8 cellular contexts compared by ENCODE assay signal in the genomic region with DNA sequence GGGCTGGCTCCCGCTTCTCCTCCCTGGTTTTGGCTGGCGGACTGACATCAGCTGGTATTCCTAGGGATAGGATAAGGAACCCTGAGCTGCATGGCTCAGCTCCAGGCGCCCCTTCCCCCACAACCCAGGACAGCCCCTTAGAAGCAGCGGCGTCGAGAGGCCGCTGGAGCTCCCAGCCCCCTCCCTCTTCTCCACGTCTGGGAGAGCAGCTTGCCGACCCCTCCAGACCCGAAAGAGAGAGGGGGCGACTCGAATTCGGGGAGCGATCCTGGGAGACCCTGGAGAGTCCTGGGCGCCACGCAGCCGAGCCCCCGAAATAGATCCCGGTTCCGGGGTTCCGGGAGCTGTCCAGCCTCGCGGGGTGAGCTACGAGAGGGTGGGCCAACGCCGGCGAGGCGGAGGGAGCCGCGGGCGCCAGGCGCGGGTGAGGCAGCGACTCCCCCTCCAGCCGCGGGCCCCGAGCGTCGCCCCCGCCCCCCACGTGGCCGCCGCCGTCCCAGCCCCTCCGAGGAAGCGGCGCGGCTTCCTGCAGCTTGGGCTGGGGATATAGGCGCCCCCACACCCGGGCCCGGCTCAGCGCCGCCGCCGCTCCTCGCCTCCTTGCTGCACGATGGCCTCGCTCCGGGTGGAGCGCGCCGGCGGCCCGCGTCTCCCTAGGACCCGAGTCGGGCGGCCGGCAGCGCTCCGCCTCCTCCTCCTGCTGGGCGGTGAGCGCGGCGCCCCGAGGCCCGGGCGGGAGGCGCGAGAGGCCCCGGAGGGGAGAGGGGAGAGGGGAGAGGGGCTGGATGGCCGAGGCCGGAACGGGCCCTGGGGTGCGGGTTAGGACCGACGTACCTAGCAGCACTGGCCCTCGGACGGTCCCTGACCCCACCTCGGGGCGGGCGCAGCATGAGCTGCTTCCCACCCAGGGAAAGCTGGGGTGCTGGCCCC. TPM values are rescaled to one million over a fixed set of nuclear protein-coding genes. Genes with fewer than 3 reads are reported as not detected.
A peak's percentile ranks its signal among the peaks of the same experiment; 100 is the strongest.
DNase-seq lines count a peak whose midpoint lies in the region; ATAC-seq and TF ChIP-seq lines count a peak whose summit lies in the region.

A gene with protein sequence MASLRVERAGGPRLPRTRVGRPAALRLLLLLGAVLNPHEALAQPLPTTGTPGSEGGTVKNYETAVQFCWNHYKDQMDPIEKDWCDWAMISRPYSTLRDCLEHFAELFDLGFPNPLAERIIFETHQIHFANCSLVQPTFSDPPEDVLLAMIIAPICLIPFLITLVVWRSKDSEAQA (plus strand): TSS at position 576 of the 930 bp plus-strand sequence. CDS start 35 bp downstream, at position 611.

- H3K4me1 Mint-ChIP-seq in T-cell: peaks cover 0 to 14% (median 9%) of the 10 kb centered on the region in 3 donors
- H3K4me1 Mint-ChIP-seq in neural crest cell: peaks cover 27% of the 10 kb centered on the region

- ATAC-seq in T-cell (replicated peaks in 1 of 4): peak; percentile 53 to 67 (median 61)

- peak; percentile 17 to 63 for DNase-seq in NCI-H526 (lab: John Stamatoyannopoulos, UW)
- no peak for DNase-seq in NCI-H526 treated with DMSO at 0.1 percent for 48 hours (lab: John Stamatoyannopoulos, UW)
- DNase-seq in T-cell: peak in 2 of 34 experiments; percentile 9 to 20
- DNase-seq in fibroblast of the aortic adventitia (ENCODE audit: low read depth): no peak
- DNase-seq in neural crest cell (ENCODE audit: low read depth, low spot score): peak; percentile 28
- no peak for DNase-seq in NCI-H1694 (lab: John Stamatoyannopoulos, UW)
- no peak for DNase-seq in hippocampal formation (lab: John Stamatoyannopoulos, UW)
- no peak for DNase-seq in SHP77 (lab: John Stamatoyannopoulos, UW)

- POLR2A ChIA-PET in T-cell (lab: Charles Lee): no interaction called here

- TF ChIP-seq CTCF in fibroblast of the aortic adventitia (IDR thresholded peaks at IDR 0.05; ENCODE audit: insufficient read depth, low read length) (no peak), neural crest cell (conservative IDR thresholded peaks at IDR 0.05) (no peak)

- CTCF ChIA-PET in T-cell (lab: Charles Lee): interaction anchor here (0.5 to 1.2 kb wide), 4 partner anchors 63 to 389 kb away, joined by 4 to 6 read pairs (median 4); a partner anchor contains a TSS

- H3K36me3 Mint-ChIP-seq in T-cell: no peaks in the 10 kb centered on the region
- no peaks in the 10 kb centered on the region for H3K36me3 Mint-ChIP-seq in neural crest cell (ENCODE audit: low read depth)

- peak within 1 kb of the TSS; percentile 17 to 61 (median 51) for H3K4me3 Mint-ChIP-seq in T-cell
- H3K4me3 Mint-ChIP-seq in neural crest cell: peak within 1 kb of the TSS; percentile 81

- no peaks in the 10 kb centered on the region for H3K9me3 Mint-ChIP-seq in T-cell
- H3K9me3 Mint-ChIP-seq in neural crest cell: no peaks in the 10 kb centered on the region

- H3K27me3 Mint-ChIP-seq in T-cell: peaks cover 55 to 71% of the 10 kb centered on the region in 2 donors
- peaks cover 53% of the 10 kb centered on the region for H3K27me3 Mint-ChIP-seq in neural crest cell (ENCODE audit: low read depth)

- H3K27ac Mint-ChIP-seq in T-cell: no peak within 1 kb of the TSS
- no peak within 1 kb of the TSS for H3K27ac Mint-ChIP-seq in neural crest cell (ENCODE audit: unreplicated experiment)

- peak within 1 kb of the TSS; percentile 50 for H3K4me3 ChIP-seq in fibroblast of the aortic adventitia (ENCODE audit: low read depth, low read length)

RNA-seq across cellular contexts. Expression of the gene that starts here (rescaled TPM):
- total RNA-seq in T-cell (not detected), fibroblast of the aortic adventitia (ENCODE audit: low replicate concordance) (0.27 and 4.8 TPM in 2 replicates), neural crest cell (6.5 and 7.9 TPM in 2 replicates)

Comparison
In these comparisons a context has a peak if more than half of its experiments do, and no peak if none do; other contexts are left out.
1. DNase-seq: peak in NCI-H526 (2 of 2) and neural crest cell (single experiment); none in NCI-H526 treated with DMSO at 0.1 percent for 48 hours (single experiment), fibroblast of the aortic adventitia (single experiment), NCI-H1694 (single experiment), hippocampal formation (0 of 2) and SHP77 (0 of 2).
2. Peak in ATAC-seq in T-cell; RNA of the gene not detected or under 1 TPM.